In the genomic region with DNA sequence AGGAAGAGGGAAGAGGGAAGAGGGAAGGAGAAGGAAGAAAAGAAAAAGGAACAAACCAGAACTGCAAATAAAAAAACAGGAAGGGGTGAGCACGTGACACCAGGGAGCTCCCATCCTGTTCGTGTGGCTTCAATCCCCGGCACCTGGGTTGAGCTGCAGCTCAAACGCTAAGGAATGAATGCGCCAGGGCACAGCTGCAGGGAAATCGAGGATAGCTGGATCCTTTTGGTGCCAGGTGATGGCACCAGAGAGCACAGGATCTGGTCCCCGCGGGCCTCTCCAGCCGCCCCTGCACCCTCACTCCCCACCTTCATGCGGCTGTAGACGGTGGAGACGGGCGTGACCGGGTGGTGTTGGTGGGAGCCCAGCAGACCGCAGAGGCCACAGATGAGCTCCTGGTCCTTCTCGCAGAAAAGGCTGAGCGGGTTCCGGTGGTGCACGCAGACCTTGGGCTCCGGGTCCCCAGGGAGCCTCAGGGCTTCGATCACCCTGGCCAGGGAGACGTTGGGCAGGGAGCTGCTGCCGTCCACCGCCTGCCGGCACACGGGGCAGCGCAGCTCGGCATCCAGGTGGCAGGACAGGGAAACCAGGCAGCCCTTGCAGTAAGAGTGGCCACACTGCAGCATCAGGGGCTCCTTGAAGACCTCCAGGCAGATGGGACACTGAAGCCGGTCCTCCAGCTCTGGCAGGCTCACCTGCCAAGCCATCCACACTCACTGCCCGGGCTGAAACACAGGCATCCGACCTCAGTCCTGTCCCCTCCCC, we compare ENCODE assay signal across 8 cellular contexts. TPM values are rescaled to one million over a fixed set of nuclear protein-coding genes. Genes with fewer than 3 reads are reported as not detected.
DNase-seq lines count a peak whose midpoint lies in the region; ATAC-seq and TF ChIP-seq lines count a peak whose summit lies in the region.
"Not testable (repeated sequence)": the region's sequence is repeated elsewhere in the genome, so short reads cannot be mapped to it uniquely, and the experiment has no call there.

No MANE protein-coding gene starts in this region.

- not testable (repeated sequence) for H3K4me3 ChIP-seq in gastroesophageal sphincter

- not testable (repeated sequence) for TF ChIP-seq POLR2A in gastroesophageal sphincter (IDR thresholded peaks at IDR 0.05)

- not testable (repeated sequence) for H3K27me3 ChIP-seq in gastroesophageal sphincter

- CTCF ChIA-PET in Calu3 (lab: Charles Lee), result interaction anchor here (0.7 kb wide), 1 partner anchor 18 kb away, joined by 3 read pairs; no protein-coding TSS in a partner anchor

- H3K9me3 ChIP-seq in T-helper 17 cell (ENCODE audit: control insufficient read depth, low read length, poor library complexity, severe bottlenecking); gastroesophageal sphincter: not testable (repeated sequence)

- not testable (repeated sequence) for BruUV-seq in Calu3 (replicated peaks; lab: Mats Ljungman, UMichigan)

- TF ChIP-seq EP300 in gastroesophageal sphincter (IDR thresholded peaks at IDR 0.05), result not testable (repeated sequence)

- H3K36me3 ChIP-seq in gastroesophageal sphincter, result not testable (repeated sequence)

- H3K27ac ChIP-seq in gastroesophageal sphincter, result not testable (repeated sequence)

- peaks cover 0 to 11% (median 0%) of the 10 kb centered on the region in 3 donors for H3K4me1 ChIP-seq in gastroesophageal sphincter

- 0 to 17% methylated on average over 2 to 10 of the region's 31 CpGs for WGBS in gastroesophageal sphincter (ENCODE audit: low coverage in 1 of 2), 2 donors

- H3K9me3 Mint-ChIP-seq in Calu3 (ENCODE audit: low read depth, unreplicated experiment); HFFc6; activated naive CD4-positive, alpha-beta T cell treated with anti-CD3 and anti-CD28 coated beads, Interleukin-2, amount 50 U/mL, for 72 hours; natural killer cell treated with Interleukin-12 subunit alpha and Interleukin-12 subunit beta and Interleukin-15 and Interleukin-18, amount 100 ng/mL, for 72 hours; stimulated activated naive B cell treated with anti-CD40 and anti-IgM and Interleukin-4, amounts not matched to agents 10 μg/mL and 1 μg/mL and 100 μg/mL, for 72 hours: not testable (repeated sequence)

- TF ChIP-seq CTCF in Calu3 (IDR thresholded peaks at IDR 0.05; ENCODE audit: unreplicated experiment) (peak; percentile 19), HFFc6 (IDR thresholded peaks at IDR 0.05) (peak; percentile 70), gastroesophageal sphincter (IDR thresholded peaks at IDR 0.05) (peak in 3 of 4 experiments; percentile 26 to 61 (median 33))

- H3K27me3 Mint-ChIP-seq in Calu3 (ENCODE audit: unreplicated experiment) (peaks cover 23% of the 10 kb centered on the region), HFFc6 (ENCODE audit: insufficient read depth) (peaks cover 14% of the 10 kb centered on the region)
- not testable (repeated sequence) for H3K27me3 Mint-ChIP-seq in T-helper 17 cell; natural killer cell treated with Interleukin-12 subunit alpha and Interleukin-12 subunit beta and Interleukin-15 and Interleukin-18, amount 100 ng/mL, for 72 hours; stimulated activated naive B cell treated with anti-CD40 and anti-IgM and Interleukin-4, amounts not matched to agents 10 μg/mL and 1 μg/mL and 100 μg/mL, for 72 hours

- not testable (repeated sequence) for H3K4me3 Mint-ChIP-seq in Calu3 (ENCODE audit: low read depth, unreplicated experiment)
- H3K4me3 Mint-ChIP-seq in HFFc6, result peak overlapping the region; percentile 49
- H3K4me3 Mint-ChIP-seq in T-helper 17 cell, result peak overlapping the region; percentile 88
- H3K4me3 Mint-ChIP-seq in natural killer cell treated with Interleukin-12 subunit alpha and Interleukin-12 subunit beta and Interleukin-15 and Interleukin-18, amount 100 ng/mL, for 72 hours, result peak overlapping the region; percentile 49
- peak overlapping the region; percentile 84 to 85 for H3K4me3 Mint-ChIP-seq in stimulated activated naive B cell treated with anti-CD40 and anti-IgM and Interleukin-4, amounts not matched to agents 10 μg/mL and 1 μg/mL and 100 μg/mL, for 72 hours

- not testable (repeated sequence) for H3K36me3 Mint-ChIP-seq in Calu3 (ENCODE audit: insufficient read depth, unreplicated experiment); HFFc6 (ENCODE audit: low read depth); T-helper 17 cell (ENCODE audit: low read depth); activated naive CD4-positive, alpha-beta T cell treated with anti-CD3 and anti-CD28 coated beads, Interleukin-2, amount 50 U/mL, for 72 hours; natural killer cell treated with Interleukin-12 subunit alpha and Interleukin-12 subunit beta and Interleukin-15 and Interleukin-18, amount 100 ng/mL, for 72 hours; stimulated activated naive B cell treated with anti-CD40 and anti-IgM and Interleukin-4, amounts not matched to agents 10 μg/mL and 1 μg/mL and 100 μg/mL, for 72 hours

- DNase-seq in Calu3 (peak; percentile 32), HFFc6 (peak; percentile 32), NCI-H2081 (lab: John Stamatoyannopoulos, UW) (peak; percentile 54 to 66), T-helper 17 cell (peak in 2 of 3 donors; percentile 16 to 25)
- DNase-seq in activated naive CD4-positive, alpha-beta T cell treated with anti-CD3 and anti-CD28 coated beads, Interleukin-2, amount 50 U/mL, for 72 hours (ENCODE audit: low spot score in 2 of 2), result peak; percentile 43 to 62
- not testable (repeated sequence) for DNase-seq in natural killer cell treated with Interleukin-12 subunit alpha and Interleukin-12 subunit beta and Interleukin-15 and Interleukin-18, amount 100 ng/mL, for 72 hours (ENCODE audit: low spot score)
- peak; percentile 30 for DNase-seq in stimulated activated naive B cell treated with anti-CD40 and anti-IgM and Interleukin-4, amounts not matched to agents 10 μg/mL and 1 μg/mL and 100 μg/mL, for 72 hours

- intact Hi-C loops in Calu3 (cut with micrococcal nuclease; ENCODE audit: unreplicated experiment), result loop anchor here (5.0 kb wide), 1 partner anchor 128 kb away; no protein-coding TSS in a partner anchor

- not testable (repeated sequence) for H3K27ac Mint-ChIP-seq in Calu3 (ENCODE audit: unreplicated experiment); HFFc6
- H3K27ac Mint-ChIP-seq in T-helper 17 cell, result peak overlapping the region; percentile 87
- peak overlapping the region; percentile 39 to 56 for H3K27ac Mint-ChIP-seq in activated naive CD4-positive, alpha-beta T cell treated with anti-CD3 and anti-CD28 coated beads, Interleukin-2, amount 50 U/mL, for 72 hours
- peak overlapping the region in 1 of 2 donors; percentile 72 for H3K27ac Mint-ChIP-seq in natural killer cell treated with Interleukin-12 subunit alpha and Interleukin-12 subunit beta and Interleukin-15 and Interleukin-18, amount 100 ng/mL, for 72 hours
- H3K27ac Mint-ChIP-seq in stimulated activated naive B cell treated with anti-CD40 and anti-IgM and Interleukin-4, amounts not matched to agents 10 μg/mL and 1 μg/mL and 100 μg/mL, for 72 hours, result peak overlapping the region; percentile 72

- H3K4me1 Mint-ChIP-seq in Calu3 (ENCODE audit: low read depth, unreplicated experiment); HFFc6 (ENCODE audit: low read depth); T-helper 17 cell: not testable (repeated sequence)
- peaks cover 7 to 11% of the 10 kb centered on the region in 2 donors for H3K4me1 Mint-ChIP-seq in natural killer cell treated with Interleukin-12 subunit alpha and Interleukin-12 subunit beta and Interleukin-15 and Interleukin-18, amount 100 ng/mL, for 72 hours (ENCODE audit: low read depth in 2 of 2)
- H3K4me1 Mint-ChIP-seq in stimulated activated naive B cell treated with anti-CD40 and anti-IgM and Interleukin-4, amounts not matched to agents 10 μg/mL and 1 μg/mL and 100 μg/mL, for 72 hours, result peaks cover 13 to 18% of the 10 kb centered on the region in 2 donors

- ATAC-seq in T-helper 17 cell, result peak; percentile 88
- ATAC-seq in activated naive CD4-positive, alpha-beta T cell treated with anti-CD3 and anti-CD28 coated beads, Interleukin-2, amount 50 U/mL, for 72 hours, result peak; percentile 89 to 90
- ATAC-seq in gastroesophageal sphincter, result peak; percentile 76
- peak; percentile 77 to 83 for ATAC-seq in natural killer cell treated with Interleukin-12 subunit alpha and Interleukin-12 subunit beta and Interleukin-15 and Interleukin-18, amount 100 ng/mL, for 72 hours
- peak; percentile 90 to 93 for ATAC-seq in stimulated activated naive B cell treated with anti-CD40 and anti-IgM and Interleukin-4, amounts not matched to agents 10 μg/mL and 1 μg/mL and 100 μg/mL, for 72 hours (replicated peaks)

RNA-seq across cellular contexts. Expression of gene TRIM50, which starts 3.6 kb away (rescaled TPM):
- total RNA-seq in Calu3 (2022) (not detected in 2 replicates), T-helper 17 cell (not detected), gastroesophageal sphincter (under 1 TPM in 3 of 4 donors, not detected in 1; 0.27 to 0.78 (median 0.42) TPM)
- not detected for total RNA-seq in HFFc6 (2021; fragmentation: NEBNext Ultra II Directional; extraction: Animal tissue kit (Norgen Biotek cat#: 25700))
- total RNA-seq in activated naive CD4-positive, alpha-beta T cell treated with anti-CD3 and anti-CD28 coated beads, Interleukin-2, amount 50 U/mL, for 72 hours, result under 1 TPM in 1 of 2 donors, not detected in 1; 0.20 TPM
- total RNA-seq in natural killer cell treated with Interleukin-12 subunit alpha and Interleukin-12 subunit beta and Interleukin-15 and Interleukin-18, amount 100 ng/mL, for 72 hours, result not detected

RNA-seq across cellular contexts. Expression of gene FKBP6, which starts 3.7 kb away (rescaled TPM):
- total RNA-seq in Calu3 (2022) (not detected in 2 replicates), T-helper 17 cell (not detected), gastroesophageal sphincter (not detected)
- not detected for total RNA-seq in HFFc6 (2021; fragmentation: NEBNext Ultra II Directional; extraction: Animal tissue kit (Norgen Biotek cat#: 25700))
- total RNA-seq in activated naive CD4-positive, alpha-beta T cell treated with anti-CD3 and anti-CD28 coated beads, Interleukin-2, amount 50 U/mL, for 72 hours, result not detected
- not detected for total RNA-seq in natural killer cell treated with Interleukin-12 subunit alpha and Interleukin-12 subunit beta and Interleukin-15 and Interleukin-18, amount 100 ng/mL, for 72 hours

RNA-seq across cellular contexts. Expression of gene NSUN5, which starts 15.6 kb away (rescaled TPM):
- total RNA-seq in Calu3 (2022) (17.5 and 21.5 TPM in 2 replicates), T-helper 17 cell (10 to 100 TPM; 31.4 to 33.3 TPM), gastroesophageal sphincter (10 to 100 TPM; 15.8 to 34.4 (median 26.7) TPM)
- total RNA-seq in HFFc6 (2021; fragmentation: NEBNext Ultra II Directional; extraction: Animal tissue kit (Norgen Biotek cat#: 25700)), result 10 to 100 TPM; 14.1 to 24.0 (median 19.8) TPM
- total RNA-seq in activated naive CD4-positive, alpha-beta T cell treated with anti-CD3 and anti-CD28 coated beads, Interleukin-2, amount 50 U/mL, for 72 hours, result 10 to 100 TPM; 47.9 to 75.2 TPM
- 10 to 100 TPM; 49.7 to 73.8 TPM for total RNA-seq in natural killer cell treated with Interleukin-12 subunit alpha and Interleukin-12 subunit beta and Interleukin-15 and Interleukin-18, amount 100 ng/mL, for 72 hours

Comparison
In these comparisons a context has a peak if more than half of its experiments do, and no peak if none do; other contexts are left out.
1. CTCF ChIP-seq: peak in every context shown above with its lines; median percentile 70 in HFFc6; 33 in gastroesophageal sphincter; 19 in Calu3.